ENCODE assay signal across 25 cellular contexts in the genomic region with DNA sequence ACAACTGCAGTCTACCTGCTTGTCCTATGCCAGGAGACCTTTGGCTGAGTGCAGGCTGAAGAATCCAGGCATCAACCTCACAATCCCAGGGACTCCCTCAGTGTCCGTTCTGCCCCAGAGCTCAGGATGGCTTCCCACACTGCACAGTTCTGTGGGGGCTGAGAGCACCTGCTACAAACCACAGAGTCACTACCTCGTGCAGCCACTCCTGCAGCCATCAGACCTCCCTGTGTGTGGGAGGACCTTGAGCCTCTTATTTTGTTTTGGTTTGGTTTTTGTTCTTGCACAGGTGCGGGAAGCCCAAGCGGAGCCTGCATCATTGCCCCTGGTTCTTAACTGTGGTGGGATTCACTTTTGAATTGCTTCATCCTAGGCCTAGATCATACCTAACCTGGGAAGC. TPM values are rescaled to one million over a fixed set of nuclear protein-coding genes. Genes with fewer than 3 reads are reported as not detected.
DNase-seq lines count a peak whose midpoint lies in the region; ATAC-seq and TF ChIP-seq lines count a peak whose summit lies in the region.
"Had no signal": no experiment of that assay in that cellular context is flagged by ENCODE, and none has a peak within 500 bp of the region (broad histone marks: within the 10 kb centered on the region; RNA-seq: fewer than 3 reads in every experiment).

No MANE protein-coding gene starts in this region.

- no peak overlapping the region for H3K27ac ChIP-seq in DND-41 (ENCODE audit: low read length)
- H3K27ac ChIP-seq: HL-60, KMS-11 had no signal

- no peak for DNase-seq in DND-41
- no peak for DNase-seq in central memory CD4-positive, alpha-beta T cell
- DNase-seq in RPMI8226 = no peak
- DNase-seq in H7 = no peak
- DNase-seq: 8988T, COR-L47, DMS 273 treated with DMSO at 0.1 percent for 48 hours, NCI-H1417, NCI-H187, NCI-H2107, NCI-H510A treated with DMSO at 0.1 percent for 48 hours, NCI-H82, OCI-M1, SHP77 treated with DMSO at 0.1 percent for 48 hours, SK-N-SH had no signal

- H2AFZ ChIP-seq in DND-41 (ENCODE audit: low read depth, low read length) = no peak overlapping the region
- H2AFZ ChIP-seq: GM23338 had no signal

- H4K20me1 ChIP-seq in DND-41 (ENCODE audit: insufficient read depth, low read length) = no peaks in the 10 kb centered on the region

- no peaks in the 10 kb centered on the region for H3K9me3 ChIP-seq in DND-41 (ENCODE audit: insufficient read depth, low read length, severe bottlenecking)
- H3K9me3 ChIP-seq: SK-N-SH had no signal

- ATAC-seq in DND-41 (ENCODE audit: insufficient read depth, low read depth) = peak; percentile 42; the same call in 1 of the 3 replicates
- peak; percentile 52 for ATAC-seq in GM19463 (IDR thresholded peaks at IDR 0.05; ENCODE audit: unreplicated experiment)
- peak; percentile 67 for ATAC-seq in HG02852 (IDR thresholded peaks at IDR 0.05; ENCODE audit: unreplicated experiment)
- peak; percentile 67 for ATAC-seq in HG03521 (IDR thresholded peaks at IDR 0.05; ENCODE audit: unreplicated experiment)
- ATAC-seq in HG02759 (IDR thresholded peaks at IDR 0.05; ENCODE audit: unreplicated experiment) = no peak
- ATAC-seq: HCT116 had no signal

- TF ChIP-seq CTCF in DND-41 (IDR thresholded peaks at IDR 0.05; ENCODE audit: borderline replicate concordance, extremely low read depth, low read length, poor library complexity, severe bottlenecking) = no peak

- no peaks in the 10 kb centered on the region for H3K4me1 ChIP-seq in DND-41 (ENCODE audit: insufficient read depth, low read length)

- H3K4me3 ChIP-seq in DND-41 (ENCODE audit: low read depth in 1 of 2, low read length in 2 of 2) (no peak overlapping the region), H7 (ENCODE audit: insufficient read depth, low read depth, low read length) (no peak overlapping the region)
- H3K4me3 ChIP-seq: GM23338 had no signal

- H3K27me3 ChIP-seq in DND-41 (ENCODE audit: insufficient read depth, low read length, poor library complexity) (no peaks in the 10 kb centered on the region), H7 (ENCODE audit: control insufficient read depth, insufficient read depth, low read length) (no peaks in the 10 kb centered on the region)

- H3K79me2 ChIP-seq in DND-41 (ENCODE audit: insufficient read depth, low read length) = no peaks in the 10 kb centered on the region

- H3K4me2 ChIP-seq in DND-41 (ENCODE audit: insufficient read depth, low read length) = no peak overlapping the region
- H3K4me2 ChIP-seq: GM23338, KMS-11, SK-N-SH had no signal

- H3K36me3 ChIP-seq in DND-41 (ENCODE audit: insufficient read depth, low read length) (peaks cover 10% of the 10 kb centered on the region), H7 (replicated peaks; ENCODE audit: control insufficient read depth, insufficient read depth, low read length) (no peaks in the 10 kb centered on the region)

- H3K9ac ChIP-seq in DND-41 (ENCODE audit: low read depth, low read length) = no peak overlapping the region
- H3K9ac ChIP-seq: KMS-11, SK-N-SH had no signal

RNA-seq across cellular contexts. Expression of a gene that starts 31.0 kb away (rescaled TPM):
- total RNA-seq in H7 (2014; rRNA removed; shearing (Covaris generic)) = not detected in 2 replicates
- total RNA-seq: B cell, GM23338, HT1080 had no signal
